10 cellular contexts compared by ENCODE assay signal in genomic region chr3:147397155-147397888, GRCh38. TPM values are rescaled to one million over a fixed set of nuclear protein-coding genes. Genes with fewer than 3 reads are reported as not detected.
DNase-seq lines count a peak whose midpoint lies in the region.
"Had no signal": no experiment of that assay in that cellular context is flagged by ENCODE, and none has a peak within 500 bp of the region (broad histone marks: within the 10 kb centered on the region; RNA-seq: fewer than 3 reads in every experiment).

No MANE protein-coding gene starts in this region.

- POLR2A ChIA-PET in activated CD4-positive, alpha-beta memory T cell treated with anti-CD3 and anti-CD28 coated beads for 36 hours (lab: Charles Lee): no interaction called here

- H3K36me3 ChIP-seq in mesodermal cell (ENCODE audit: control insufficient read depth, insufficient read depth, low read length): no peaks in the 10 kb centered on the region
- H3K36me3 ChIP-seq: upper lobe of right lung had no signal

- no peaks in the 10 kb centered on the region for H3K9me3 ChIP-seq in mesodermal cell (ENCODE audit: control insufficient read depth, low read length)
- H3K9me3 ChIP-seq: upper lobe of right lung had no signal

- WGBS in mesodermal cell (ENCODE audit: insufficient coverage in 2 of 2), 2 experiments: 1 to 2% methylated on average over 19 to 30 of the region's 35 CpGs

- H3K4me1 ChIP-seq in mesodermal cell (ENCODE audit: control insufficient read depth, insufficient read depth, low read length, poor library complexity, severe bottlenecking): peaks cover 13% of the 10 kb centered on the region

- H3K36me3 Mint-ChIP-seq in IgD-negative memory B cell: no peaks in the 10 kb centered on the region
- H3K36me3 Mint-ChIP-seq in activated CD4-positive, alpha-beta memory T cell treated with anti-CD3 and anti-CD28 coated beads for 36 hours: peaks cover 14% of the 10 kb centered on the region

- peak overlapping the region; percentile 62 for H3K27ac ChIP-seq in mesodermal cell (ENCODE audit: low read depth, low read length, severe bottlenecking)
- H3K27ac ChIP-seq: upper lobe of right lung had no signal

- peaks cover 0 to 13% (median 5%) of the 10 kb centered on the region in 3 donors for H3K9me3 Mint-ChIP-seq in IgD-negative memory B cell
- H3K9me3 Mint-ChIP-seq in activated CD4-positive, alpha-beta memory T cell treated with anti-CD3 and anti-CD28 coated beads for 36 hours: peaks cover 2% of the 10 kb centered on the region

- intact Hi-C loops in activated CD4-positive, alpha-beta memory T cell treated with anti-CD3 and anti-CD28 coated beads for 36 hours (cut with micrococcal nuclease): no loop called here

- peaks cover 0 to 1% (median 0%) of the 10 kb centered on the region in 3 donors for H3K4me1 Mint-ChIP-seq in IgD-negative memory B cell
- H3K4me1 Mint-ChIP-seq in activated CD4-positive, alpha-beta memory T cell treated with anti-CD3 and anti-CD28 coated beads for 36 hours (ENCODE audit: low read depth): peaks cover 3% of the 10 kb centered on the region

- DNase-seq in AG08395 (ENCODE audit: low spot score): peak; percentile 38
- DNase-seq in ecto neural progenitor cell (ENCODE audit: low spot score): peak; percentile 89
- no peak for DNase-seq in NCI-H1092 treated with DMSO at 0.1 percent for 48 hours (lab: John Stamatoyannopoulos, UW)
- no peak for DNase-seq in NCI-H2081 treated with DMSO at 0.1 percent for 48 hours (lab: John Stamatoyannopoulos, UW)
- no peak for DNase-seq in activated T-cell treated with anti-CD3 and anti-CD28 coated beads, Interleukin-2, amount 50 U/mL, for 1 hour
- DNase-seq in activated CD4-positive, alpha-beta memory T cell treated with anti-CD3 and anti-CD28 coated beads for 36 hours: no peak
- DNase-seq: upper lobe of right lung had no signal

- H3K27me3 Mint-ChIP-seq in IgD-negative memory B cell: peaks cover 55% of the 10 kb centered on the region
- H3K27me3 Mint-ChIP-seq in activated CD4-positive, alpha-beta memory T cell treated with anti-CD3 and anti-CD28 coated beads for 36 hours: peaks cover 57% of the 10 kb centered on the region

- CTCF ChIA-PET in activated CD4-positive, alpha-beta memory T cell treated with anti-CD3 and anti-CD28 coated beads for 36 hours (lab: Charles Lee): no interaction called here

- no peak overlapping the region for H3K4me3 Mint-ChIP-seq in IgD-negative memory B cell
- no peak overlapping the region for H3K4me3 Mint-ChIP-seq in activated CD4-positive, alpha-beta memory T cell treated with anti-CD3 and anti-CD28 coated beads for 36 hours

- peak overlapping the region in 2 of 3 donors; percentile 21 to 63 for H3K27ac Mint-ChIP-seq in IgD-negative memory B cell
- no peak overlapping the region for H3K27ac Mint-ChIP-seq in activated CD4-positive, alpha-beta memory T cell treated with anti-CD3 and anti-CD28 coated beads for 36 hours

- peak overlapping the region; percentile 16 for H3K4me3 ChIP-seq in mesodermal cell (ENCODE audit: extremely low read depth, insufficient read depth, low read length, poor library complexity, severe bottlenecking)
- H3K4me3 ChIP-seq: upper lobe of right lung had no signal

RNA-seq across cellular contexts. Expression of gene ZIC4, which starts 9.0 kb away (rescaled TPM):
- polyA plus RNA-seq in IgD-negative memory B cell: not detected
- 2.7 TPM for polyA plus RNA-seq in mesodermal cell (2013, experiment 1 of 2)
- 2.1 TPM for polyA plus RNA-seq in mesodermal cell (2013, experiment 2 of 2)
- total RNA-seq in activated CD4-positive, alpha-beta memory T cell treated with anti-CD3 and anti-CD28 coated beads for 36 hours: not detected
- total RNA-seq: HT1080, upper lobe of right lung had no signal

RNA-seq across cellular contexts. Expression of gene ZIC1, which starts 11.8 kb away (rescaled TPM):
- not detected for polyA plus RNA-seq in IgD-negative memory B cell
- polyA plus RNA-seq in mesodermal cell (2013, experiment 1 of 2): 16.1 TPM
- 15.2 TPM for polyA plus RNA-seq in mesodermal cell (2013, experiment 2 of 2)
- not detected for total RNA-seq in activated CD4-positive, alpha-beta memory T cell treated with anti-CD3 and anti-CD28 coated beads for 36 hours
- total RNA-seq: HT1080, upper lobe of right lung had no signal

Comparison
In these comparisons a context has a peak if more than half of its experiments do, and no peak if none do; other contexts are left out.
1. DNase-seq: peak in AG08395 (single experiment) and ecto neural progenitor cell (single experiment); none in NCI-H1092 treated with DMSO at 0.1 percent for 48 hours (single experiment), NCI-H2081 treated with DMSO at 0.1 percent for 48 hours (single experiment), activated T-cell treated with anti-CD3 and anti-CD28 coated beads, Interleukin-2, amount 50 U/mL, for 1 hour (single experiment) and activated CD4-positive, alpha-beta memory T cell treated with anti-CD3 and anti-CD28 coated beads for 36 hours (single experiment).